In the genomic region with DNA sequence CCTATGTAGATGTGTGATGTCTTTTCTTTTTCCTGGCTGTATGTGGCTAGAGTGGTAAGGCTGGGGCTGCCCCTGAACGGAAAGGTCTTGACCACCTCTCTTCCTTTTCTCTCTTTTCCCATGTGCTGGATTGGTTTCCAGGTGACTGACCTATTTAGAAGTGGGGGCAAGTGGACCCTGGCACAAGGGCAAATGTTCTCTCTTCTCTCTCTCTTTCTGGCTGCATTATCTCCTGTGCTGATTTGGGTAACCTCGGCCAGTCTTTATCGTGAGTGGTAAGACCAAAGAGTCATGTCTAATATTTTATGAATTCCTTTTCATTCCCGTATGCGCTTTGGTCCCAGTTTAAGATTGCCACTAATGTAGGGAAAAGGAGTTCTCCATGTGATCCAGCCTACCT, we compare ENCODE assay signal across 17 cellular contexts.
"Had no signal": no experiment of that assay in that cellular context is flagged by ENCODE, and none has a peak within 500 bp of the region (broad histone marks: within the 10 kb centered on the region; RNA-seq: fewer than 3 reads in every experiment).

No MANE protein-coding gene starts in this region.

- H3K4me3 Mint-ChIP-seq: activated CD4-positive, alpha-beta memory T cell treated with anti-CD3 and anti-CD28 coated beads, Interleukin-2, amount 10 ng/mL, durations not matched to agents 7 days and 5 days; activated CD4-positive, alpha-beta T cell treated with anti-CD3 and anti-CD28 coated beads, Interleukin-2, amount 10 ng/mL, durations not matched to agents 24 days and 14 days; activated naive CD4-positive, alpha-beta T cell treated with anti-CD3 and anti-CD28 coated beads, Interleukin-2, amount 10 ng/mL, durations not matched to agents 7 days and 5 days; dendritic cell treated with granulocyte-macrophage colony-stimulating factor and Interleukin-4, amounts not matched to agents 40 ng/mL and 50 ng/mL, for 4 days; naive thymus-derived CD4-positive, alpha-beta T cell; neural progenitor cell; stimulated activated naive CD8-positive, alpha-beta T cell treated with anti-CD3 and anti-CD28 coated beads, Interleukin-15, Interleukin-2, amounts not matched to agents 100 ng/mL and 50 ng/mL, for 24 hours had no signal

- H3K9me3 ChIP-seq: prostate gland, transverse colon had no signal

- H3K4me3 ChIP-seq: lung, neural progenitor cell, prostate gland, transverse colon had no signal

- ATAC-seq: activated CD4-positive, CD25-positive, alpha-beta regulatory T cell treated with anti-CD3 and anti-CD28 coated beads, Interleukin-2, amount 50 U/mL, for 24 hours; esophagus mucosa; naive thymus-derived CD4-positive, alpha-beta T cell had no signal

- H3K27me3 Mint-ChIP-seq: activated CD4-positive, alpha-beta memory T cell treated with anti-CD3 and anti-CD28 coated beads, Interleukin-2, amount 10 ng/mL, durations not matched to agents 7 days and 5 days; activated CD4-positive, alpha-beta T cell treated with anti-CD3 and anti-CD28 coated beads, Interleukin-2, amount 10 ng/mL, durations not matched to agents 24 days and 14 days; activated naive CD4-positive, alpha-beta T cell treated with anti-CD3 and anti-CD28 coated beads, Interleukin-2, amount 10 ng/mL, durations not matched to agents 7 days and 5 days; dendritic cell treated with granulocyte-macrophage colony-stimulating factor and Interleukin-4, amounts not matched to agents 40 ng/mL and 50 ng/mL, for 4 days; naive thymus-derived CD4-positive, alpha-beta T cell; stimulated activated naive CD8-positive, alpha-beta T cell treated with anti-CD3 and anti-CD28 coated beads, Interleukin-15, Interleukin-2, amounts not matched to agents 100 ng/mL and 50 ng/mL, for 24 hours had no signal

- H3K4me1 ChIP-seq: prostate gland had no signal

- H3K27me3 ChIP-seq: neural progenitor cell, transverse colon had no signal

- H3K36me3 ChIP-seq: prostate gland had no signal

- H3K27ac ChIP-seq: neural progenitor cell, prostate gland, transverse colon had no signal

- DNase-seq: activated CD4-positive, alpha-beta memory T cell treated with anti-CD3 and anti-CD28 coated beads, Interleukin-2, amount 10 ng/mL, durations not matched to agents 7 days and 5 days; activated CD4-positive, alpha-beta T cell treated with anti-CD3 and anti-CD28 coated beads, Interleukin-2, amount 10 ng/mL, durations not matched to agents 24 days and 14 days; activated effector memory CD4-positive, alpha-beta T cell treated with anti-CD3 and anti-CD28 coated beads, Interleukin-2, amount 50 U/mL, for 16 hours; activated naive CD4-positive, alpha-beta T cell treated with anti-CD3 and anti-CD28 coated beads, Interleukin-2, amount 10 ng/mL, durations not matched to agents 7 days and 5 days; caudate nucleus; effector CD4-positive, alpha-beta T cell; glutamatergic neuron; naive thymus-derived CD4-positive, alpha-beta T cell; stimulated activated CD4-positive, alpha-beta T cell treated with anti-CD3 and anti-CD28 coated beads, Interleukin-4, amount 100 ng/mL, for 24 hours; transverse colon had no signal

- H2AFZ ChIP-seq: neural progenitor cell had no signal

- H3K4me2 ChIP-seq: neural progenitor cell had no signal

- H3K9me3 Mint-ChIP-seq: activated CD4-positive, alpha-beta memory T cell treated with anti-CD3 and anti-CD28 coated beads, Interleukin-2, amount 10 ng/mL, durations not matched to agents 7 days and 5 days; activated CD4-positive, alpha-beta T cell treated with anti-CD3 and anti-CD28 coated beads, Interleukin-2, amount 10 ng/mL, durations not matched to agents 24 days and 14 days; activated naive CD4-positive, alpha-beta T cell treated with anti-CD3 and anti-CD28 coated beads, Interleukin-2, amount 10 ng/mL, durations not matched to agents 7 days and 5 days; dendritic cell treated with granulocyte-macrophage colony-stimulating factor and Interleukin-4, amounts not matched to agents 40 ng/mL and 50 ng/mL, for 4 days; naive thymus-derived CD4-positive, alpha-beta T cell; neural progenitor cell; stimulated activated naive CD8-positive, alpha-beta T cell treated with anti-CD3 and anti-CD28 coated beads, Interleukin-15, Interleukin-2, amounts not matched to agents 100 ng/mL and 50 ng/mL, for 24 hours had no signal

- H3K27ac Mint-ChIP-seq: activated CD4-positive, alpha-beta memory T cell treated with anti-CD3 and anti-CD28 coated beads, Interleukin-2, amount 10 ng/mL, durations not matched to agents 7 days and 5 days; activated CD4-positive, alpha-beta T cell treated with anti-CD3 and anti-CD28 coated beads, Interleukin-2, amount 10 ng/mL, durations not matched to agents 24 days and 14 days; activated naive CD4-positive, alpha-beta T cell treated with anti-CD3 and anti-CD28 coated beads, Interleukin-2, amount 10 ng/mL, durations not matched to agents 7 days and 5 days; dendritic cell treated with granulocyte-macrophage colony-stimulating factor and Interleukin-4, amounts not matched to agents 40 ng/mL and 50 ng/mL, for 4 days; neural progenitor cell; stimulated activated naive CD8-positive, alpha-beta T cell treated with anti-CD3 and anti-CD28 coated beads, Interleukin-15, Interleukin-2, amounts not matched to agents 100 ng/mL and 50 ng/mL, for 24 hours had no signal
